25 cellular contexts compared by ENCODE assay signal in the genomic region with DNA sequence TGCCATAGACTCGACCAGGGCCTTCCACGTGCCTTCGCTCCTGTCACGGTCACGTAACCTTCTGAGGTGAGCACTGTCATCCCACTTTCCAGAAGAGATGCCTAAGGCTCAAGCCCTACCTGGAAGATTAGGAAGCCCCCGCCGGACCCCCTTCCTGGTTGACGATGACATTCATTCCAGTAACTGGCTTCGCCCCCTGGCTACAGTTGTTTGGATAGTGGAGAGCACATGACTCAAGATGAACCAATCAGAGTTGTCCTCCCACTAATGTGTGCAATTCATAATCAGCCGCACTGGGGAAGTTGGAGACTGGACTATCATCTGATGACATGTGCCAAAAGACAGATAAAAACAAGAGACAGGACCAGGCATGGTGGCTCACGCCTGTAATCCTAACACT.
"Had no signal": no experiment of that assay in that cellular context is flagged by ENCODE, and none has a peak within 500 bp of the region (broad histone marks: within the 10 kb centered on the region; RNA-seq: fewer than 3 reads in every experiment).

No MANE protein-coding gene starts in this region.

- FAIRE-seq: endometrium, islet of Langerhans, keratinocyte had no signal

- H3K9me3 ChIP-seq: colonic mucosa, esophagus squamous epithelium, gastrocnemius medialis, heart right ventricle, left lung, lower lobe of right lung, mucosa of descending colon had no signal

- H3K4me1 ChIP-seq: colonic mucosa, esophagus squamous epithelium, gastrocnemius medialis, heart right ventricle, left lung, lower lobe of right lung had no signal

- ATAC-seq: effector memory CD8-positive, alpha-beta T cell; esophagus mucosa; gastrocnemius medialis; heart right ventricle; left cardiac atrium; left lung; left ventricle myocardium superior; lower lobe of right lung; mucosa of descending colon had no signal

- H3K36me3 ChIP-seq: colonic mucosa, esophagus squamous epithelium, gastrocnemius medialis, heart right ventricle, left lung, lower lobe of right lung had no signal

- H3K27ac ChIP-seq: colonic mucosa, epithelial cell of prostate, esophagus squamous epithelium, gastrocnemius medialis, heart right ventricle, left lung, lower lobe of right lung had no signal

- H3K27me3 ChIP-seq: colonic mucosa had no signal

- H3K4me3 ChIP-seq: colonic mucosa, esophagus squamous epithelium, gastrocnemius medialis, heart right ventricle, left lung, lower lobe of right lung, mucosa of descending colon had no signal

- DNase-seq: colonic mucosa; cortex of kidney; effector CD8-positive, alpha-beta T cell; effector memory CD8-positive, alpha-beta T cell; endodermal cell; esophagus squamous epithelium; foreskin fibroblast; foreskin melanocyte; gastrocnemius medialis; glutamatergic neuron; head of caudate nucleus; heart right ventricle; hippocampal formation; left cardiac atrium; left lung; left ventricle myocardium superior; lower lobe of right lung; mesenchymal stem cell; mucosa of descending colon; naive B cell had no signal
